Comparison of ENCODE assay signal across 9 cellular contexts in genomic region chr1:17212487-17213121, GRCh38. TPM values are rescaled to one million over a fixed set of nuclear protein-coding genes. Genes with fewer than 3 reads are reported as not detected.
DNase-seq lines count a peak whose midpoint lies in the region; ATAC-seq lines count a peak whose summit lies in the region.
"Had no signal": no experiment of that assay in that cellular context is flagged by ENCODE, and none has a peak within 500 bp of the region (broad histone marks: within the 10 kb centered on the region; RNA-seq: fewer than 3 reads in every experiment).

No MANE protein-coding gene starts in this region.

- no peak overlapping the region for H3K27ac ChIP-seq in right cardiac atrium (ENCODE audit: low read length)
- no peak overlapping the region for H3K27ac ChIP-seq in aorta (ENCODE audit: low read depth in 1 of 2, low read length in 2 of 2)
- H3K27ac ChIP-seq: neutrophil had no signal

- H3K27me3 Mint-ChIP-seq in activated T-cell treated with anti-CD3 and anti-CD28 coated beads, Interleukin-2, amount 50 U/mL, for 24 hours: peaks cover 71% of the 10 kb centered on the region

- no peak for ATAC-seq in right cardiac atrium
- ATAC-seq in aorta (ENCODE audit: low FRiP score): no peak
- ATAC-seq in HG03097 (IDR thresholded peaks at IDR 0.05; ENCODE audit: low FRiP score, unreplicated experiment): no peak

- DNase-seq in EH (ENCODE audit: low read depth) (peak; percentile 92), NCI-H345 (lab: John Stamatoyannopoulos, UW) (peak; percentile 50), right cardiac atrium (peak in 2 of 3 donors; percentile 69 to 70), aorta (no peak), middle frontal gyrus (ENCODE audit: extremely low spot score, low spot score) (no peak)
- peak; percentile 72 for DNase-seq in activated T-cell treated with anti-CD3 and anti-CD28 coated beads, Interleukin-2, amount 50 U/mL, for 24 hours
- peak in 2 of 3 donors; percentile 22 to 36 for DNase-seq in stimulated activated CD4-positive, alpha-beta T cell treated with anti-CD3 and anti-CD28 coated beads, TNF-alpha, amount 100 ng/mL, for 48 hours (ENCODE audit: low read depth in 3 of 3)

- peaks cover 30% of the 10 kb centered on the region for H3K4me1 Mint-ChIP-seq in activated T-cell treated with anti-CD3 and anti-CD28 coated beads, Interleukin-2, amount 50 U/mL, for 24 hours (ENCODE audit: low read depth)

- peak overlapping the region; percentile 18 for H3K4me3 Mint-ChIP-seq in activated T-cell treated with anti-CD3 and anti-CD28 coated beads, Interleukin-2, amount 50 U/mL, for 24 hours

- H3K9me3 ChIP-seq in right cardiac atrium (ENCODE audit: control insufficient read depth, low read length): no peaks in the 10 kb centered on the region
- H3K9me3 ChIP-seq in aorta (ENCODE audit: control insufficient read depth, low read length): no peaks in the 10 kb centered on the region
- H3K9me3 ChIP-seq: neutrophil had no signal

- no peaks in the 10 kb centered on the region for H3K27me3 ChIP-seq in right cardiac atrium (ENCODE audit: control insufficient read depth, insufficient read depth)
- H3K27me3 ChIP-seq in aorta (ENCODE audit: control insufficient read depth in 1 of 2, insufficient read depth in 2 of 2, low read length in 1 of 2): no peaks in the 10 kb centered on the region

- H3K36me3 Mint-ChIP-seq in activated T-cell treated with anti-CD3 and anti-CD28 coated beads, Interleukin-2, amount 50 U/mL, for 24 hours (ENCODE audit: low read depth): no peaks in the 10 kb centered on the region

- no peak overlapping the region for H3K27ac Mint-ChIP-seq in activated T-cell treated with anti-CD3 and anti-CD28 coated beads, Interleukin-2, amount 50 U/mL, for 24 hours

- WGBS in right cardiac atrium: 21% methylated on average over 13 of the region's 13 CpGs
- 39 to 42% methylated on average over 12 to 13 of the region's 13 CpGs for WGBS in aorta, 2 donors

- no peaks in the 10 kb centered on the region for H3K9me3 Mint-ChIP-seq in activated T-cell treated with anti-CD3 and anti-CD28 coated beads, Interleukin-2, amount 50 U/mL, for 24 hours

- intact Hi-C loops in right cardiac atrium (cut with DNase I) (no loop called here), aorta (cut with DNase I) (no loop called here)

- H3K36me3 ChIP-seq in aorta (ENCODE audit: control insufficient read depth in 1 of 2, insufficient read depth in 2 of 2, low read length in 1 of 2): no peaks in the 10 kb centered on the region
- H3K36me3 ChIP-seq: neutrophil had no signal

- H3K4me1 ChIP-seq in right cardiac atrium (ENCODE audit: control insufficient read depth, insufficient read depth, low read length) (no peaks in the 10 kb centered on the region), aorta (ENCODE audit: control insufficient read depth in 1 of 2, insufficient read depth in 2 of 2, low read length in 2 of 2) (no peaks in the 10 kb centered on the region)

- H3K4me3 ChIP-seq in right cardiac atrium (ENCODE audit: low read length) (no peak overlapping the region), aorta (ENCODE audit: low read length in 2 of 2) (no peak overlapping the region)

RNA-seq across cellular contexts. Expression of gene PADI1, which starts 7.7 kb away (rescaled TPM):
- total RNA-seq in right cardiac atrium (not detected), aorta (not detected)
- polyA plus RNA-seq in right cardiac atrium (not detected), aorta (under 1 TPM; 0.05 to 0.13 TPM)

RNA-seq across cellular contexts. Expression of gene PADI3, which starts 36.3 kb away (rescaled TPM):
- total RNA-seq in right cardiac atrium (not detected), aorta (not detected)
- polyA plus RNA-seq in right cardiac atrium (not detected), aorta (not detected)

Comparison
In these comparisons a context has a peak if more than half of its experiments do, and no peak if none do; other contexts are left out.
1. DNase-seq: peak in EH (single experiment), NCI-H345 (single experiment), activated T-cell treated with anti-CD3 and anti-CD28 coated beads, Interleukin-2, amount 50 U/mL, for 24 hours (single experiment), right cardiac atrium (2 of 3) and stimulated activated CD4-positive, alpha-beta T cell treated with anti-CD3 and anti-CD28 coated beads, TNF-alpha, amount 100 ng/mL, for 48 hours (2 of 3); none in aorta (0 of 2) and middle frontal gyrus (single experiment).